ENCODE assay signal across 17 cellular contexts in genomic region chr3:152511904-152512303, GRCh38.
DNase-seq lines count a peak whose midpoint lies in the region; ATAC-seq and TF ChIP-seq lines count a peak whose summit lies in the region.
"Had no signal": no experiment of that assay in that cellular context is flagged by ENCODE, and none has a peak within 500 bp of the region (broad histone marks: within the 10 kb centered on the region; RNA-seq: fewer than 3 reads in every experiment).

No MANE protein-coding gene starts in this region.

- no peak for DNase-seq in activated CD4-positive, alpha-beta T cell treated with anti-CD3 and anti-CD28 coated beads for 4 hours
- DNase-seq in AG08395 (ENCODE audit: low spot score), result no peak
- no peak for DNase-seq in endothelial cell (ENCODE audit: low spot score)
- no peak for DNase-seq in naive thymus-derived CD4-positive, alpha-beta T cell
- DNase-seq: activated CD4-positive, alpha-beta T cell treated with anti-CD3 and anti-CD28 coated beads for 36 hours; activated naive CD4-positive, alpha-beta T cell treated with Interleukin-2 at 50 U/mL for 16 hours; C1 segment of cervical spinal cord; cortex of kidney; foreskin keratinocyte; lower lobe of right lung; testis had no signal

- H3K27ac ChIP-seq in naive thymus-derived CD4-positive, alpha-beta T cell (ENCODE audit: low read depth, low read length), result no peak overlapping the region
- H3K27ac ChIP-seq: foreskin keratinocyte, lower lobe of right lung, parathyroid adenoma, testis had no signal

- intact Hi-C loops in naive thymus-derived CD4-positive, alpha-beta T cell (cut with micrococcal nuclease), result no loop called here

- H3K36me3 Mint-ChIP-seq in endothelial cell (ENCODE audit: low read depth, unreplicated experiment), result no peaks in the 10 kb centered on the region
- peaks cover 0 to 3% (median 0%) of the 10 kb centered on the region in 5 donors for H3K36me3 Mint-ChIP-seq in naive thymus-derived CD4-positive, alpha-beta T cell

- no peak for TF ChIP-seq CTCF in endothelial cell (IDR thresholded peaks at IDR 0.05; ENCODE audit: unreplicated experiment)

- H3K4me1 Mint-ChIP-seq in endothelial cell (ENCODE audit: unreplicated experiment), result peaks cover 8% of the 10 kb centered on the region
- H3K4me1 Mint-ChIP-seq in naive thymus-derived CD4-positive, alpha-beta T cell, result peaks cover 0 to 4% (median 0%) of the 10 kb centered on the region in 7 donors
- H3K4me1 Mint-ChIP-seq: activated CD4-positive, alpha-beta T cell treated with anti-CD3 and anti-CD28 coated beads for 36 hours had no signal

- no peak overlapping the region for H3K27ac Mint-ChIP-seq in endothelial cell (ENCODE audit: unreplicated experiment)
- H3K27ac Mint-ChIP-seq in naive thymus-derived CD4-positive, alpha-beta T cell, result no peak overlapping the region
- H3K27ac Mint-ChIP-seq: activated CD4-positive, alpha-beta T cell treated with anti-CD3 and anti-CD28 coated beads for 36 hours had no signal

- H3K4me3 Mint-ChIP-seq in endothelial cell (ENCODE audit: unreplicated experiment), result no peak overlapping the region
- H3K4me3 Mint-ChIP-seq in naive thymus-derived CD4-positive, alpha-beta T cell, result no peak overlapping the region
- H3K4me3 Mint-ChIP-seq: activated CD4-positive, alpha-beta T cell treated with anti-CD3 and anti-CD28 coated beads for 36 hours had no signal

- no peaks in the 10 kb centered on the region for H3K9me3 Mint-ChIP-seq in endothelial cell (ENCODE audit: unreplicated experiment)
- H3K9me3 Mint-ChIP-seq in naive thymus-derived CD4-positive, alpha-beta T cell, result no peaks in the 10 kb centered on the region

- no peak overlapping the region for H3K4me3 ChIP-seq in naive thymus-derived CD4-positive, alpha-beta T cell (ENCODE audit: low read length)
- H3K4me3 ChIP-seq: lower lobe of right lung, testis had no signal

- H3K4me1 ChIP-seq in naive thymus-derived CD4-positive, alpha-beta T cell (ENCODE audit: control insufficient read depth in 2 of 2, insufficient read depth in 2 of 2, low read length in 2 of 2), result no peaks in the 10 kb centered on the region
- H3K4me1 ChIP-seq: foreskin keratinocyte, lower lobe of right lung, parathyroid adenoma, testis had no signal

- ATAC-seq in GM18499 (IDR thresholded peaks at IDR 0.05; ENCODE audit: insufficient read depth, unreplicated experiment) (peak; percentile 76), GM19438 (IDR thresholded peaks at IDR 0.05; ENCODE audit: low read depth, unreplicated experiment) (peak; percentile 72), HG02840 (IDR thresholded peaks at IDR 0.05; ENCODE audit: low FRiP score, unreplicated experiment) (peak; percentile 68), HG03520 (IDR thresholded peaks at IDR 0.05; ENCODE audit: unreplicated experiment) (peak; percentile 68)
- no peak for ATAC-seq in naive thymus-derived CD4-positive, alpha-beta T cell
- ATAC-seq: activated CD4-positive, alpha-beta T cell treated with anti-CD3 and anti-CD28 coated beads for 36 hours; foreskin keratinocyte; HepG2; lower lobe of right lung had no signal

- no peaks in the 10 kb centered on the region for H3K9me3 ChIP-seq in naive thymus-derived CD4-positive, alpha-beta T cell (ENCODE audit: control insufficient read depth in 2 of 3, low read length in 3 of 3)
- H3K9me3 ChIP-seq: lower lobe of right lung, testis had no signal

- POLR2A ChIA-PET in naive thymus-derived CD4-positive, alpha-beta T cell (lab: Charles Lee), result no interaction called here

- no peaks in the 10 kb centered on the region for H3K36me3 ChIP-seq in naive thymus-derived CD4-positive, alpha-beta T cell (ENCODE audit: control insufficient read depth in 2 of 3, insufficient read depth in 3 of 3, low read length in 3 of 3)
- H3K36me3 ChIP-seq: lower lobe of right lung had no signal

- peaks cover 3% of the 10 kb centered on the region for H3K27me3 Mint-ChIP-seq in endothelial cell (ENCODE audit: unreplicated experiment)
- peaks cover 0 to 15% (median 0%) of the 10 kb centered on the region in 5 donors for H3K27me3 Mint-ChIP-seq in naive thymus-derived CD4-positive, alpha-beta T cell

- no peaks in the 10 kb centered on the region for H3K27me3 ChIP-seq in naive thymus-derived CD4-positive, alpha-beta T cell (ENCODE audit: control insufficient read depth in 2 of 2, insufficient read depth in 2 of 2, low read length in 2 of 2)
- H3K27me3 ChIP-seq: foreskin keratinocyte, testis had no signal

- CTCF ChIA-PET in naive thymus-derived CD4-positive, alpha-beta T cell (lab: Charles Lee), result interaction anchor here (1.4 kb wide), 1 partner anchor 11 kb away, joined by 5 read pairs; no protein-coding TSS in a partner anchor
